Comparison of ENCODE assay signal across 1 cellular context in the genomic region with DNA sequence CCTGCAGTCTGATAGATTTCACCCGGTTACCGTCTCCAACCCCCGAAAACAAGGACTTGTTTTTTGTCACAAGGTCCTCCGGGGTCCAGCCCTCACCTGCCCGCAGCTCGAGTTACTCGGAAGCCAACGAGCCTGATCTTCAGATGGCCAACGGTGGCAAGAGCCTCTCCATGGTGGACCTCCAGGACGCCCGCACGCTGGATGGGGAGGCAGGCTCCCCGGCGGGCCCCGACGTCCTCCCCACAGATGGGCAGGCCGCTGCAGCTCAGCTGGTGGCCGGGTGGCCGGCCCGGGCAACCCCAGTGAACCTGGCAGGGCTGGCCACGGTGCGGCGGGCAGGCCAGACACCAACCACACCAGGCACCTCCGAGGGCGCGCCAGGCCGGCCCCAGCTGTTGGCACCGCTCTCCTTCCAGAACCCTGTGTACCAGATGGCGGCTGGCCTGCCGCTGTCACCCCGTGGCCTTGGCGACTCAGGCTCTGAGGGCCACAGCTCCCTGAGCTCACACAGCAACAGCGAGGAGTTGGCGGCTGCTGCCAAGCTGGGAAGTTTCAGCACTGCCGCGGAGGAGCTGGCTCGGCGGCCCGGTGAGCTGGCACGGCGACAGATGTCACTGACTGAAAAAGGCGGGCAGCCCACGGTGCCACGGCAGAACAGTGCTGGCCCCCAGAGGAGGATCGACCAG.
TF ChIP-seq lines count a peak whose summit lies in the region.

No MANE protein-coding gene starts in this region.

TF ChIP-seq in HEK293T, 16 proteins besides CTCF, POLR2A, EP300 and RAD21 (continued from another document):
- TF ChIP-seq PKNOX1 (IDR thresholded peaks at IDR 0.05) (no peak), FOXK2 (IDR thresholded peaks at IDR 0.05) (no peak), TARDBP (IDR thresholded peaks at IDR 0.05) (no peak), ZNF384 (IDR thresholded peaks at IDR 0.05) (no peak)
